ENCODE assay signal across 8 cellular contexts in genomic region chr9:128786681-128787582, GRCh38. TPM values are rescaled to one million over a fixed set of nuclear protein-coding genes. Genes with fewer than 3 reads are reported as not detected.
DNase-seq lines count a peak whose midpoint lies in the region; ATAC-seq and TF ChIP-seq lines count a peak whose summit lies in the region.

TBC1D13 (plus strand) TSS chr9:128787253; CDS start chr9:128787354, 101 bp downstream.

- peak within 1 kb of the TSS; percentile 98 to 100 (median 99) for H3K4me3 Mint-ChIP-seq in nephron

- no peak for TF ChIP-seq CTCF in fibroblast of the aortic adventitia (IDR thresholded peaks at IDR 0.05; ENCODE audit: insufficient read depth, low read length)
- no peak for TF ChIP-seq CTCF in nephron (IDR thresholded peaks at IDR 0.05; ENCODE audit: unreplicated experiment in 3 of 3)

- H3K4me1 Mint-ChIP-seq in nephron: peaks cover 15% of the 10 kb centered on the region

- no peaks in the 10 kb centered on the region for H3K27me3 Mint-ChIP-seq in nephron (ENCODE audit: low read depth)

- no peaks in the 10 kb centered on the region for H3K27me3 ChIP-seq in H7 (ENCODE audit: control insufficient read depth, insufficient read depth, low read length)
- H3K27me3 ChIP-seq in MG63: no peaks in the 10 kb centered on the region

- peaks cover 8% of the 10 kb centered on the region for H3K36me3 Mint-ChIP-seq in nephron (ENCODE audit: low read depth)

- peaks cover 3% of the 10 kb centered on the region; the same call in 1 of the 2 replicates for H3K9me3 ChIP-seq in MG63

- H3K27ac Mint-ChIP-seq in nephron: peak within 1 kb of the TSS; percentile 91 to 96 (median 96)

- H3K4me3 ChIP-seq in H7 (ENCODE audit: insufficient read depth, low read depth, low read length) (peak within 1 kb of the TSS; percentile 92), MG63 (peak within 1 kb of the TSS; percentile 85), fibroblast of the aortic adventitia (ENCODE audit: low read depth, low read length) (peak within 1 kb of the TSS; percentile 99)

- peaks cover 3% of the 10 kb centered on the region for H3K36me3 ChIP-seq in H7 (replicated peaks; ENCODE audit: control insufficient read depth, insufficient read depth, low read length)
- H3K36me3 ChIP-seq in MG63: peaks cover 5% of the 10 kb centered on the region

- peaks cover 2% of the 10 kb centered on the region for H3K9me3 Mint-ChIP-seq in nephron

- peak; percentile 96 for ATAC-seq in stimulated activated naive CD8-positive, alpha-beta T cell treated with anti-CD3 and anti-CD28 coated beads, Interleukin-15, Interleukin-2, amounts not matched to agents 100 U/mL and 50 U/mL, for 24 hours

- DNase-seq in EL (peak; percentile 88), H7 (peak; percentile 99), MG63 (peak; percentile 89), SHP77 treated with DMSO at 0.1 percent for 48 hours (lab: John Stamatoyannopoulos, UW) (peak; percentile 41), fibroblast of the aortic adventitia (ENCODE audit: low read depth) (peak; percentile 78)
- peak; percentile 87 for DNase-seq in activated effector memory CD4-positive, alpha-beta T cell treated with Interleukin-2 at 50 U/mL for 16 hours
- peak; percentile 91 for DNase-seq in stimulated activated naive CD8-positive, alpha-beta T cell treated with anti-CD3 and anti-CD28 coated beads, Interleukin-15, Interleukin-2, amounts not matched to agents 100 U/mL and 50 U/mL, for 24 hours

RNA-seq across cellular contexts. Expression of gene TBC1D13, which starts in this region (rescaled TPM):
- 15.3 and 16.8 TPM in 2 replicates for total RNA-seq in H7 (2014; rRNA removed; shearing (Covaris generic))
- total RNA-seq in MG63 (2014; rRNA removed; shearing (Covaris generic); ENCODE audit: low replicate concordance): 1.8 and 2.0 TPM in 2 replicates
- 21.0 and 24.2 TPM in 2 replicates for total RNA-seq in fibroblast of the aortic adventitia (ENCODE audit: low replicate concordance)

Comparison
In these comparisons a context has a peak if more than half of its experiments do, and no peak if none do; other contexts are left out.
1. Peak in every context shown above with its lines: DNase-seq, ATAC-seq and H3K4me3 ChIP-seq.
2. DNase-seq: peak in every context shown above with its lines; median percentile 99 in H7; 91 in stimulated activated naive CD8-positive, alpha-beta T cell treated with anti-CD3 and anti-CD28 coated beads, Interleukin-15, Interleukin-2, amounts not matched to agents 100 U/mL and 50 U/mL, for 24 hours; 89 in MG63; 88 in EL; 87 in activated effector memory CD4-positive, alpha-beta T cell treated with Interleukin-2 at 50 U/mL for 16 hours; 78 in fibroblast of the aortic adventitia; 41 in SHP77 treated with DMSO at 0.1 percent for 48 hours.